In the genomic region with DNA sequence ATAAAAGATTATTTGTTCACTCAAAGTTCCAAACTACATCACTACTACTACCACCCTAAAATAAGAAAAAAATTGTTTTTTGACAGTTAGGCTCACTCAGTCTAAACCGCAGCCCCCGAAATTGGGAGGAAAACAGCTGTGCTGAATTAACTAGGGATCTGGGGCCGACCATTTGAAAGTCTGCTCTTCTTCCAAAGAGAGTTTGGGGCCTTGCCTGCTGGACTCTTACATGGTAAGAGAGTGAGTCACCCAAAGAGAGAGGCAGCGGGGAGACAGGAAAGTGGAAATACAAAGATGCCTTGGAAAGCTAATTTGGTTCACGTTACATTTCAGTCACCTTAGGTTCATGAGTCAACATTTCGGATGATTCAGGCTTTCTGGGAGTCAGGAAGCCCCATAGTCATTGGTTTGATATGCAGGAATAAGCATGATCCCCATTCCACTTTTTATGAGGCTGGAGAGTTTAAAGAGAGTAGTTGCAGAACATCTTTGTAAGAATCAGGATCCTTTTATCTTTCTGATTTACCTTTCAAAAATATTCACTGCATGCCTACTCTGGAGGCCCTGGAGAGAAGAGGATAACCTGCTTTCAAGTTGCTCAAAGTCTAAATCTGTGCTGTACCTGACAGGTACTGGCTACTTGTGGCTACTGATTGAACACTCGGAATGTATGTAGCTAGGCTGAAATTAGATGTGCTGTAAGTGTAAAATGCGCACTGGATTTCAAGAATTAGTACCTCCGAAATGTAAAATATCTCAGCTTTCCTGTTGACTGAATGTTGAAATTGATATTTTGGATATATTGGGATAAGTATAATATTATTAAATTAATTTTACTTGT, we compare ENCODE assay signal across 1 cellular context.
TF ChIP-seq lines count a peak whose summit lies in the region.

No MANE protein-coding gene starts in this region.

TF ChIP-seq in HCT116, 20 proteins besides CTCF, POLR2A, EP300 and RAD21 (continued from another document):
- TF ChIP-seq, protein P1, sequence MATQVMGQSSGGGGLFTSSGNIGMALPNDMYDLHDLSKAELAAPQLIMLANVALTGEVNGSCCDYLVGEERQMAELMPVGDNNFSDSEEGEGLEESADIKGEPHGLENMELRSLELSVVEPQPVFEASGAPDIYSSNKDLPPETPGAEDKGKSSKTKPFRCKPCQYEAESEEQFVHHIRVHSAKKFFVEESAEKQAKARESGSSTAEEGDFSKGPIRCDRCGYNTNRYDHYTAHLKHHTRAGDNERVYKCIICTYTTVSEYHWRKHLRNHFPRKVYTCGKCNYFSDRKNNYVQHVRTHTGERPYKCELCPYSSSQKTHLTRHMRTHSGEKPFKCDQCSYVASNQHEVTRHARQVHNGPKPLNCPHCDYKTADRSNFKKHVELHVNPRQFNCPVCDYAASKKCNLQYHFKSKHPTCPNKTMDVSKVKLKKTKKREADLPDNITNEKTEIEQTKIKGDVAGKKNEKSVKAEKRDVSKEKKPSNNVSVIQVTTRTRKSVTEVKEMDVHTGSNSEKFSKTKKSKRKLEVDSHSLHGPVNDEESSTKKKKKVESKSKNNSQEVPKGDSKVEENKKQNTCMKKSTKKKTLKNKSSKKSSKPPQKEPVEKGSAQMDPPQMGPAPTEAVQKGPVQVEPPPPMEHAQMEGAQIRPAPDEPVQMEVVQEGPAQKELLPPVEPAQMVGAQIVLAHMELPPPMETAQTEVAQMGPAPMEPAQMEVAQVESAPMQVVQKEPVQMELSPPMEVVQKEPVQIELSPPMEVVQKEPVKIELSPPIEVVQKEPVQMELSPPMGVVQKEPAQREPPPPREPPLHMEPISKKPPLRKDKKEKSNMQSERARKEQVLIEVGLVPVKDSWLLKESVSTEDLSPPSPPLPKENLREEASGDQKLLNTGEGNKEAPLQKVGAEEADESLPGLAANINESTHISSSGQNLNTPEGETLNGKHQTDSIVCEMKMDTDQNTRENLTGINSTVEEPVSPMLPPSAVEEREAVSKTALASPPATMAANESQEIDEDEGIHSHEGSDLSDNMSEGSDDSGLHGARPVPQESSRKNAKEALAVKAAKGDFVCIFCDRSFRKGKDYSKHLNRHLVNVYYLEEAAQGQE (IDR thresholded peaks at IDR 0.05; ENCODE audit: low read depth), result no peak
- TF ChIP-seq MAX (IDR thresholded peaks at IDR 0.05) (peak; percentile 79), EGR1 (IDR thresholded peaks at IDR 0.05; ENCODE audit: low read depth) (0 out of 2 replicates have a peak, but pooled peaks have one; percentile 15), JUND (IDR thresholded peaks at IDR 0.05) (peak; percentile 99), YY1 (IDR thresholded peaks at IDR 0.05; ENCODE audit: extremely low read depth, insufficient replicate concordance, low read depth, low read length) (peak; percentile 48), CEBPB (IDR thresholded peaks at IDR 0.05; ENCODE audit: low read depth) (peak; percentile 87), EZH2phosphoT487 (IDR thresholded peaks at IDR 0.05; ENCODE audit: borderline replicate concordance) (no peak), TCF7L2 (IDR thresholded peaks at IDR 0.05; ENCODE audit: borderline replicate concordance, extremely low read depth, insufficient read depth, insufficient read length) (peak; percentile 54), EZH2 (IDR thresholded peaks at IDR 0.05) (no peak), CBX3 (IDR thresholded peaks at IDR 0.05; ENCODE audit: low read depth) (peak; percentile 96)
